Comparison of ENCODE assay signal across 1 cellular context in the genomic region with DNA sequence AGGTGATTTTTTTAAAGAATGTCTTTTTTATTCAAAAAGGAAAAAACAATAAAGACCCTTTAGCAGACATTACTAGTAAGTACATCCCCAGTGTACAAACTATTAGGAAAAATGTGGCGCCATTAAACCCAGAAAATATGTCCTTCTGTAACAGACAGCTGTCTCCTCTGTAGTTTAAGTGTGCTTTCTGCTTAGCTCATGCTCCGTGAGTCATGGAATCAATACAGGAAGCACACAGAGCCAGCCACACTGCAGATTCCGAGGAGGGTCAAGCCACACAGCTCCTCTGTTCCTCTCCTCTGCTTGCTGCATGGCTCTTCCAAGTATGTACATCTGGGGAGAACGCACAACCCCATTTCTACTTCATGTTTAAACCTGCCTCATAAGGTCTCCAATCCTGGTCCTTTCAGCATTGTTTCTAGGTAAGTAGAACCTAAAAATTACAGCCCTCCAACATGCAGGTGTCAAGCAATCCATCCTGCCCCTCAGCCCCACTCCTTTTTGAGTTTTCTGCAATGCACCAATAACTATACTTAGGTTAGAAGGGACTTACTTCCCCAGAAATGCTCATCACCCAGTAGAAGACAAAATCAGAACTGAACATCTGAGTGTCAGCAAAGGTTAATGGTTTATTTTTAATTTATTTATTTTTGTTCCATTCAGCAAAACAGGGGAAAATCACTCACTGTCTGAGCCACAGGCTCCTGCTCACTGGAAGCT.
A peak's percentile ranks its signal among the peaks of the same experiment; 100 is the strongest.
TF ChIP-seq lines count a peak whose summit lies in the region.

No MANE protein-coding gene starts in this region.

TF ChIP-seq in HepG2, 621 proteins besides CTCF, POLR2A, EP300 and RAD21 (continued from another document and continues in another):
- TF ChIP-seq ZNF574 (CRISPR knock-in tag; IDR thresholded peaks at IDR 0.05): peak; percentile 35; the same call in 1 of the 2 replicates
- TF ChIP-seq HMG20A (CRISPR knock-in tag; IDR thresholded peaks at IDR 0.05; ENCODE audit: borderline replicate concordance): peak; percentile 72
- 0 out of 2 replicates have a peak, but pooled peaks have one; percentile 22 for TF ChIP-seq SIX4 (CRISPR knock-in tag; IDR thresholded peaks at IDR 0.05)
- TF ChIP-seq ZNF850 (CRISPR knock-in tag; conservative IDR thresholded peaks at IDR 0.05): no peak
- TF ChIP-seq YY1 (IDR thresholded peaks at IDR 0.05; ENCODE audit: insufficient read depth, insufficient replicate concordance, low read depth, low read length): peak; percentile 58
- TF ChIP-seq ZNF292 (CRISPR knock-in tag; IDR thresholded peaks at IDR 0.05; ENCODE audit: borderline replicate concordance, low read depth): peak; percentile 97
- 0 out of 2 replicates have a peak, but pooled peaks have one; percentile 32 for TF ChIP-seq ZNF644 (CRISPR knock-in tag; IDR thresholded peaks at IDR 0.05; ENCODE audit: low read depth)
- TF ChIP-seq NFKBIZ (CRISPR knock-in tag; IDR thresholded peaks at IDR 0.05): peak; percentile 46; the same call in 1 of the 2 replicates
- no peak for TF ChIP-seq ZNF83 (CRISPR knock-in tag; IDR thresholded peaks at IDR 0.05; ENCODE audit: borderline replicate concordance)
- 0 out of 2 replicates have a peak, but pooled peaks have one; percentile 51 for TF ChIP-seq MIXL1 (CRISPR knock-in tag; IDR thresholded peaks at IDR 0.05)
- TF ChIP-seq, protein P1, sequence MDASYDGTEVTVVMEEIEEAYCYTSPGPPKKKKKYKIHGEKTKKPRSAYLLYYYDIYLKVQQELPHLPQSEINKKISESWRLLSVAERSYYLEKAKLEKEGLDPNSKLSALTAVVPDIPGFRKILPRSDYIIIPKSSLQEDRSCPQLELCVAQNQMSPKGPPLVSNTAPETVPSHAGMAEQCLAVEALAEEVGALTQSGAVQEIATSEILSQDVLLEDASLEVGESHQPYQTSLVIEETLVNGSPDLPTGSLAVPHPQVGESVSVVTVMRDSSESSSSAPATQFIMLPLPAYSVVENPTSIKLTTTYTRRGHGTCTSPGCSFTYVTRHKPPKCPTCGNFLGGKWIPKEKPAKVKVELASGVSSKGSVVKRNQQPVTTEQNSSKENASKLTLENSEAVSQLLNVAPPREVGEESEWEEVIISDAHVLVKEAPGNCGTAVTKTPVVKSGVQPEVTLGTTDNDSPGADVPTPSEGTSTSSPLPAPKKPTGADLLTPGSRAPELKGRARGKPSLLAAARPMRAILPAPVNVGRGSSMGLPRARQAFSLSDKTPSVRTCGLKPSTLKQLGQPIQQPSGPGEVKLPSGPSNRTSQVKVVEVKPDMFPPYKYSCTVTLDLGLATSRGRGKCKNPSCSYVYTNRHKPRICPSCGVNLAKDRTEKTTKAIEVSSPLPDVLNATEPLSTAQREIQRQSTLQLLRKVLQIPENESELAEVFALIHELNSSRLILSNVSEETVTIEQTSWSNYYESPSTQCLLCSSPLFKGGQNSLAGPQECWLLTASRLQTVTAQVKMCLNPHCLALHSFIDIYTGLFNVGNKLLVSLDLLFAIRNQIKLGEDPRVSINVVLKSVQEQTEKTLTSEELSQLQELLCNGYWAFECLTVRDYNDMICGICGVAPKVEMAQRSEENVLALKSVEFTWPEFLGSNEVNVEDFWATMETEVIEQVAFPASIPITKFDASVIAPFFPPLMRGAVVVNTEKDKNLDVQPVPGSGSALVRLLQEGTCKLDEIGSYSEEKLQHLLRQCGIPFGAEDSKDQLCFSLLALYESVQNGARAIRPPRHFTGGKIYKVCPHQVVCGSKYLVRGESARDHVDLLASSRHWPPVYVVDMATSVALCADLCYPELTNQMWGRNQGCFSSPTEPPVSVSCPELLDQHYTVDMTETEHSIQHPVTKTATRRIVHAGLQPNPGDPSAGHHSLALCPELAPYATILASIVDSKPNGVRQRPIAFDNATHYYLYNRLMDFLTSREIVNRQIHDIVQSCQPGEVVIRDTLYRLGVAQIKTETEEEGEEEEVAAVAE (CRISPR knock-in tag; IDR thresholded peaks at IDR 0.05; ENCODE audit: borderline replicate concordance): peak; percentile 80
- peak; percentile 73 for TF ChIP-seq KAT8 (CRISPR knock-in tag; IDR thresholded peaks at IDR 0.05)
- TF ChIP-seq MIER2 (CRISPR knock-in tag; IDR thresholded peaks at IDR 0.05): peak; percentile 59; the same call in 1 of the 2 replicates
- peak; percentile 55; the same call in 1 of the 2 replicates for TF ChIP-seq FOXO1 (CRISPR knock-in tag; IDR thresholded peaks at IDR 0.05)
- TF ChIP-seq SALL1 (CRISPR knock-in tag; IDR thresholded peaks at IDR 0.05): peak; percentile 79
- no peak for TF ChIP-seq SP2 (CRISPR knock-in tag; IDR thresholded peaks at IDR 0.05)
- TF ChIP-seq, protein P2, sequence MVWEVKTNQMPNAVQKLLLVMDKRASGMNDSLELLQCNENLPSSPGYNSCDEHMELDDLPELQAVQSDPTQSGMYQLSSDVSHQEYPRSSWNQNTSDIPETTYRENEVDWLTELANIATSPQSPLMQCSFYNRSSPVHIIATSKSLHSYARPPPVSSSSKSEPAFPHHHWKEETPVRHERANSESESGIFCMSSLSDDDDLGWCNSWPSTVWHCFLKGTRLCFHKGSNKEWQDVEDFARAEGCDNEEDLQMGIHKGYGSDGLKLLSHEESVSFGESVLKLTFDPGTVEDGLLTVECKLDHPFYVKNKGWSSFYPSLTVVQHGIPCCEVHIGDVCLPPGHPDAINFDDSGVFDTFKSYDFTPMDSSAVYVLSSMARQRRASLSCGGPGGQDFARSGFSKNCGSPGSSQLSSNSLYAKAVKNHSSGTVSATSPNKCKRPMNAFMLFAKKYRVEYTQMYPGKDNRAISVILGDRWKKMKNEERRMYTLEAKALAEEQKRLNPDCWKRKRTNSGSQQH (CRISPR knock-in tag; IDR thresholded peaks at IDR 0.05; ENCODE audit: low read depth): no peak
- peak; percentile 67; the same call in 1 of the 2 replicates for TF ChIP-seq POGZ (CRISPR knock-in tag; IDR thresholded peaks at IDR 0.05)
- peak; percentile 54 for TF ChIP-seq ASH2L (IDR thresholded peaks at IDR 0.05; ENCODE audit: insufficient read length, low read depth, low read length)
- peak; percentile 83 for TF ChIP-seq KMT2B (CRISPR knock-in tag; IDR thresholded peaks at IDR 0.05)
- no peak for TF ChIP-seq GFI1 (CRISPR knock-in tag; IDR thresholded peaks at IDR 0.05; ENCODE audit: borderline replicate concordance)
- TF ChIP-seq SKI (IDR thresholded peaks at IDR 0.05; ENCODE audit: partially characterized antibody): peak; percentile 16
- TF ChIP-seq KLF16 (CRISPR knock-in tag; IDR thresholded peaks at IDR 0.05): peak in 1 of 2 experiments; percentile 53; a peak in 1 of 4 replicates
- TF ChIP-seq TOE1 (CRISPR knock-in tag; IDR thresholded peaks at IDR 0.05): no peak; the same call in 1 of the 2 replicates
- no peak for TF ChIP-seq SMARCE1 (IDR thresholded peaks at IDR 0.05; ENCODE audit: borderline replicate concordance)
- TF ChIP-seq ZNF296 (CRISPR knock-in tag; conservative IDR thresholded peaks at IDR 0.05): no peak
- TF ChIP-seq PATZ1 (CRISPR knock-in tag; IDR thresholded peaks at IDR 0.05): no peak; the same call in 1 of the 2 replicates
- peak; percentile 65; the same call in 1 of the 2 replicates for TF ChIP-seq JUNB (CRISPR knock-in tag; IDR thresholded peaks at IDR 0.05; ENCODE audit: borderline replicate concordance)
- TF ChIP-seq ZNF230 (CRISPR knock-in tag; IDR thresholded peaks at IDR 0.05): peak; percentile 68; the same call in 1 of the 2 replicates
- TF ChIP-seq PPARG (CRISPR knock-in tag; conservative IDR thresholded peaks at IDR 0.05): 0 out of 2 replicates have a peak, but pooled peaks have one; percentile 19
- TF ChIP-seq RORA (CRISPR knock-in tag; IDR thresholded peaks at IDR 0.05): peak; percentile 86; the same call in 1 of the 2 replicates
- peak; percentile 84 for TF ChIP-seq MLX (CRISPR knock-in tag; IDR thresholded peaks at IDR 0.05)
- TF ChIP-seq ZNF530 (CRISPR knock-in tag; IDR thresholded peaks at IDR 0.05; ENCODE audit: low read depth): no peak
- TF ChIP-seq PAXIP1 (CRISPR knock-in tag; conservative IDR thresholded peaks at IDR 0.05): peak; percentile 83
- TF ChIP-seq ZMYM4 (CRISPR knock-in tag; IDR thresholded peaks at IDR 0.05): peak; percentile 47; the same call in 1 of the 2 replicates
- TF ChIP-seq HMGXB4 (CRISPR knock-in tag; IDR thresholded peaks at IDR 0.05; ENCODE audit: borderline replicate concordance in 1 of 2, low read depth in 1 of 2): peak; percentile 47 to 62; a peak in 2 of 4 replicates
- peak; percentile 52; the same call in 1 of the 2 replicates for TF ChIP-seq THRA (CRISPR knock-in tag; IDR thresholded peaks at IDR 0.05; ENCODE audit: borderline replicate concordance)
- TF ChIP-seq RCOR2 (CRISPR knock-in tag; IDR thresholded peaks at IDR 0.05): 0 out of 2 replicates have a peak, but pooled peaks have one; percentile 39
- no peak for TF ChIP-seq ZNF431 (CRISPR knock-in tag; IDR thresholded peaks at IDR 0.05; ENCODE audit: borderline replicate concordance, low read depth)
